In the genomic region with DNA sequence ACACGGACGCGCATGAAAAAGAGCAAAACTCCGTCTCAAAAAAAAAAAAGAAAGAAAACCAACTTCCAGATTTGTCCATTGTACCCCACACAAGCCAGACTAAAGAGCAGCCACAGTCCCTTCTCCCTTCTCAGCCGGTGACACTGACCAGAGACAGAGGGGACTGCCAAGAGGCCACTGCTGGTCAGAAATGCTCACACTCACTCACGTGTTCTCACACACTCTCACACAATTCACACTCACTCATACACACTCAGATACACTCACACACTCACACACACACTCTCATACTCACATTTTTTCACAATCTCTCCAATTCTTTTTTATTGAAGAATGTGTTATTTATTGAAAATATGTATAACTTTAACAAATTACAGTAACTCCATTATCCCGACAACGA, we compare ENCODE assay signal across 1 cellular context.
A peak's percentile ranks its signal among the peaks of the same experiment; 100 is the strongest.
TF ChIP-seq lines count a peak whose summit lies in the region.

No MANE protein-coding gene starts in this region.

TF ChIP-seq in GM12878, 131 proteins besides CTCF, POLR2A, EP300 and RAD21:
- peak; percentile 51 for TF ChIP-seq BCL3 (IDR thresholded peaks at IDR 0.05; ENCODE audit: borderline replicate concordance, insufficient read depth, low read depth, low read length, poor library complexity, severe bottlenecking)
- no peak for TF ChIP-seq MEF2A (IDR thresholded peaks at IDR 0.05; ENCODE audit: insufficient read depth, low read depth, low read length)
- no peak for TF ChIP-seq MTA2 (IDR thresholded peaks at IDR 0.05; ENCODE audit: low read depth)
- no peak for TF ChIP-seq IKZF2 (IDR thresholded peaks at IDR 0.05)
- no peak for TF ChIP-seq TCF7 (IDR thresholded peaks at IDR 0.05; ENCODE audit: borderline replicate concordance)
- TF ChIP-seq ASH2L (IDR thresholded peaks at IDR 0.05; ENCODE audit: borderline replicate concordance, low read depth), result no peak
- TF ChIP-seq, protein P1, sequence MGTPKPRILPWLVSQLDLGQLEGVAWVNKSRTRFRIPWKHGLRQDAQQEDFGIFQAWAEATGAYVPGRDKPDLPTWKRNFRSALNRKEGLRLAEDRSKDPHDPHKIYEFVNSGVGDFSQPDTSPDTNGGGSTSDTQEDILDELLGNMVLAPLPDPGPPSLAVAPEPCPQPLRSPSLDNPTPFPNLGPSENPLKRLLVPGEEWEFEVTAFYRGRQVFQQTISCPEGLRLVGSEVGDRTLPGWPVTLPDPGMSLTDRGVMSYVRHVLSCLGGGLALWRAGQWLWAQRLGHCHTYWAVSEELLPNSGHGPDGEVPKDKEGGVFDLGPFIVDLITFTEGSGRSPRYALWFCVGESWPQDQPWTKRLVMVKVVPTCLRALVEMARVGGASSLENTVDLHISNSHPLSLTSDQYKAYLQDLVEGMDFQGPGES (IDR thresholded peaks at IDR 0.05), result no peak
